ENCODE assay signal across 8 cellular contexts in genomic region chr2:46615555-46616487, GRCh38. TPM values are rescaled to one million over a fixed set of nuclear protein-coding genes. Genes with fewer than 3 reads are reported as not detected.
DNase-seq lines count a peak whose midpoint lies in the region; ATAC-seq and TF ChIP-seq lines count a peak whose summit lies in the region.

No MANE protein-coding gene starts in this region.

- H3K4me2 ChIP-seq in DND-41 (ENCODE audit: insufficient read depth, low read length) = peak overlapping the region; percentile 81

- H3K36me3 ChIP-seq in DND-41 (ENCODE audit: insufficient read depth, low read length) = peaks cover 16% of the 10 kb centered on the region
- H3K36me3 ChIP-seq in suprapubic skin = peaks cover 18% of the 10 kb centered on the region

- no peaks in the 10 kb centered on the region for H4K20me1 ChIP-seq in DND-41 (ENCODE audit: insufficient read depth, low read length)

- no peaks in the 10 kb centered on the region for H3K9me3 Mint-ChIP-seq in memory B cell

- peak overlapping the region; percentile 90 to 91 for H3K4me3 ChIP-seq in DND-41 (ENCODE audit: low read depth in 1 of 2, low read length in 2 of 2)
- H3K4me3 ChIP-seq in WI38 (ENCODE audit: low read depth, low read length) = peak overlapping the region; percentile 94
- peak overlapping the region; percentile 91 for H3K4me3 ChIP-seq in suprapubic skin

- peaks cover 49% of the 10 kb centered on the region for H3K79me2 ChIP-seq in DND-41 (ENCODE audit: insufficient read depth, low read length)

- H3K4me1 ChIP-seq in DND-41 (ENCODE audit: insufficient read depth, low read length) (peaks cover 37% of the 10 kb centered on the region), suprapubic skin (peaks cover 26% of the 10 kb centered on the region)

- peak overlapping the region; percentile 77 for H3K9ac ChIP-seq in DND-41 (ENCODE audit: low read depth, low read length)

- peak overlapping the region; percentile 86 for H3K4me3 Mint-ChIP-seq in memory B cell

- H3K27ac ChIP-seq in DND-41 (ENCODE audit: low read length) = peak overlapping the region; percentile 78
- peak overlapping the region; percentile 93 for H3K27ac ChIP-seq in suprapubic skin

- H3K9me3 ChIP-seq in DND-41 (ENCODE audit: insufficient read depth, low read length, severe bottlenecking) = no peaks in the 10 kb centered on the region
- H3K9me3 ChIP-seq in suprapubic skin = no peaks in the 10 kb centered on the region

- H3K27me3 ChIP-seq in DND-41 (ENCODE audit: insufficient read depth, low read length, poor library complexity) (no peaks in the 10 kb centered on the region), suprapubic skin (no peaks in the 10 kb centered on the region)

- no peak for TF ChIP-seq EP300 in suprapubic skin (IDR thresholded peaks at IDR 0.05)

- H3K27ac Mint-ChIP-seq in memory B cell = peak overlapping the region; percentile 90

- WGBS in suprapubic skin = 15% methylated on average over 23 of the region's 23 CpGs

- no peak for TF ChIP-seq POLR2A in suprapubic skin (IDR thresholded peaks at IDR 0.05)

- H3K4me1 Mint-ChIP-seq in memory B cell = peaks cover 22% of the 10 kb centered on the region

- H3K36me3 Mint-ChIP-seq in memory B cell = peaks cover 4% of the 10 kb centered on the region

- no peaks in the 10 kb centered on the region for H3K27me3 Mint-ChIP-seq in memory B cell

- DNase-seq in DND-41 = peak; percentile 24
- DNase-seq in HuH-7.5 (ENCODE audit: low spot score) = peak; percentile 14
- DNase-seq in effector CD8-positive, alpha-beta T cell (lab: John Stamatoyannopoulos, UW) = peak; percentile 4
- DNase-seq in memory B cell (ENCODE audit: low spot score in 2 of 2) = no peak
- no peak for DNase-seq in suprapubic skin (ENCODE audit: low spot score in 2 of 2)
- DNase-seq in NCI-H226 = no peak

- TF ChIP-seq CTCF in DND-41 (IDR thresholded peaks at IDR 0.05; ENCODE audit: borderline replicate concordance, extremely low read depth, low read length, poor library complexity, severe bottlenecking) (peak; percentile 36), WI38 (IDR thresholded peaks at IDR 0.05; ENCODE audit: low read depth, low read length) (no peak), suprapubic skin (IDR thresholded peaks at IDR 0.05) (no peak)

- peak overlapping the region; percentile 95 for H2AFZ ChIP-seq in DND-41 (ENCODE audit: low read depth, low read length)

- ATAC-seq in DND-41 (ENCODE audit: insufficient read depth, low read depth) (no peak), memory B cell (ENCODE audit: low read depth) (no peak), GM21381 (IDR thresholded peaks at IDR 0.05; ENCODE audit: unreplicated experiment) (no peak)

RNA-seq across cellular contexts. Expression of gene PIGF, which starts 1.0 kb away (rescaled TPM):
- total RNA-seq in suprapubic skin = 10 to 100 TPM; 13.1 to 26.1 (median 23.7) TPM

RNA-seq across cellular contexts. Expression of gene CRIPT, which starts 1.2 kb away (rescaled TPM):
- total RNA-seq in suprapubic skin = 10 to 100 TPM; 10.2 to 20.6 (median 18.8) TPM

Comparison
In these comparisons a context has a peak if more than half of its experiments do, and no peak if none do; other contexts are left out.
1. DNase-seq: peak in DND-41 (single experiment), HuH-7.5 (single experiment) and effector CD8-positive, alpha-beta T cell (single experiment); none in memory B cell (0 of 2), suprapubic skin (0 of 2) and NCI-H226 (single experiment).
2. Peak in every context shown above with its lines, with median percentiles within 50 percentile points of each other: H3K4me3 ChIP-seq.